ENCODE assay signal across 12 cellular contexts in genomic region chr16:11674001-11674817, GRCh38. TPM values are rescaled to one million over a fixed set of nuclear protein-coding genes. Genes with fewer than 3 reads are reported as not detected.
DNase-seq lines count a peak whose midpoint lies in the region; ATAC-seq and TF ChIP-seq lines count a peak whose summit lies in the region.
"Had no signal": no experiment of that assay in that cellular context is flagged by ENCODE, and none has a peak within 500 bp of the region (broad histone marks: within the 10 kb centered on the region; RNA-seq: fewer than 3 reads in every experiment).

No MANE protein-coding gene starts in this region.

- H3K36me3 ChIP-seq in tibial artery: peaks cover 5 to 38% (median 34%) of the 10 kb centered on the region in 3 donors

- peak overlapping the region; percentile 59 to 62 for H3K27ac ChIP-seq in tibial artery

- no peak overlapping the region for H3K4me3 ChIP-seq in tibial artery

- CTCF ChIA-PET in T-cell (lab: Charles Lee): interaction anchor here in 1 of 2 donors (1.0 kb wide), 1 partner anchor 142 kb away, joined by 3 read pairs; no protein-coding TSS in a partner anchor

- peaks cover 78% of the 10 kb centered on the region for H3K4me1 Mint-ChIP-seq in activated naive CD8-positive, alpha-beta T cell (ENCODE audit: low read depth)
- peaks cover 73% of the 10 kb centered on the region for H3K4me1 Mint-ChIP-seq in activated naive CD8-positive, alpha-beta T cell treated with anti-CD3 and anti-CD28 coated beads, Interleukin-2, amount 50 U/mL, for 24 hours
- H3K4me1 Mint-ChIP-seq in T-cell: peaks cover 62 to 82% (median 81%) of the 10 kb centered on the region in 3 donors

- no peaks in the 10 kb centered on the region for H3K27me3 Mint-ChIP-seq in activated naive CD8-positive, alpha-beta T cell
- H3K27me3 Mint-ChIP-seq in activated naive CD8-positive, alpha-beta T cell treated with anti-CD3 and anti-CD28 coated beads, Interleukin-2, amount 50 U/mL, for 24 hours: no peaks in the 10 kb centered on the region
- H3K27me3 Mint-ChIP-seq in T-cell: no peaks in the 10 kb centered on the region

- no peaks in the 10 kb centered on the region for H3K9me3 ChIP-seq in tibial artery

- POLR2A ChIA-PET in T-cell (lab: Charles Lee): interaction anchor here in 1 of 2 donors (0.7 to 1.1 kb wide), 2 partner anchors 131 to 136 kb away, joined by 5 to 8 read pairs; no protein-coding TSS in a partner anchor

- no peak overlapping the region for H3K4me3 Mint-ChIP-seq in activated naive CD8-positive, alpha-beta T cell
- H3K4me3 Mint-ChIP-seq in activated naive CD8-positive, alpha-beta T cell treated with anti-CD3 and anti-CD28 coated beads, Interleukin-2, amount 50 U/mL, for 24 hours: no peak overlapping the region
- peak overlapping the region in 1 of 3 donors; percentile 83 for H3K4me3 Mint-ChIP-seq in T-cell

- intact Hi-C loops in tibial artery (cut with DNase I; ENCODE audit: low total_unique reads) (no loop called here), posterior vena cava (cut with DNase I) (no loop called here)

- TF ChIP-seq CTCF in tibial artery (IDR thresholded peaks at IDR 0.05): no peak

- peaks cover 0 to 80% (median 66%) of the 10 kb centered on the region in 4 donors for H3K4me1 ChIP-seq in tibial artery

- DNase-seq in activated naive CD8-positive, alpha-beta T cell treated with anti-CD3 and anti-CD28 coated beads, Interleukin-2, amount 50 U/mL, for 24 hours: no peak
- DNase-seq in T-cell (no peak), islet precursor cell (peak; percentile 53), tibial artery (peak in 1 of 2 donors; percentile 62), posterior vena cava (ENCODE audit: low spot score) (no peak)
- DNase-seq: activated CD4-positive, CD25-positive, alpha-beta regulatory T cell treated with anti-CD3 and anti-CD28 coated beads, Interleukin-2, amount 50 U/mL, for 72 hours; NCI-H187; RPMI8226; stimulated activated CD4-positive, alpha-beta T cell treated with anti-CD3 and anti-CD28 coated beads, Interleukin-4, amount 100 ng/mL, for 1 hour had no signal

- H3K36me3 Mint-ChIP-seq in activated naive CD8-positive, alpha-beta T cell: no peaks in the 10 kb centered on the region
- peaks cover 9% of the 10 kb centered on the region for H3K36me3 Mint-ChIP-seq in activated naive CD8-positive, alpha-beta T cell treated with anti-CD3 and anti-CD28 coated beads, Interleukin-2, amount 50 U/mL, for 24 hours (ENCODE audit: low read depth)
- peaks cover 12% of the 10 kb centered on the region for H3K36me3 Mint-ChIP-seq in T-cell

- H3K9me3 Mint-ChIP-seq in activated naive CD8-positive, alpha-beta T cell (ENCODE audit: low read depth): no peaks in the 10 kb centered on the region
- no peaks in the 10 kb centered on the region for H3K9me3 Mint-ChIP-seq in activated naive CD8-positive, alpha-beta T cell treated with anti-CD3 and anti-CD28 coated beads, Interleukin-2, amount 50 U/mL, for 24 hours
- H3K9me3 Mint-ChIP-seq in T-cell: no peaks in the 10 kb centered on the region

- peak overlapping the region; percentile 77 for H3K27ac Mint-ChIP-seq in activated naive CD8-positive, alpha-beta T cell
- H3K27ac Mint-ChIP-seq in activated naive CD8-positive, alpha-beta T cell treated with anti-CD3 and anti-CD28 coated beads, Interleukin-2, amount 50 U/mL, for 24 hours: no peak overlapping the region
- peak overlapping the region; percentile 89 to 91 for H3K27ac Mint-ChIP-seq in T-cell

- H3K27me3 ChIP-seq in tibial artery: no peaks in the 10 kb centered on the region

- ATAC-seq in activated naive CD8-positive, alpha-beta T cell treated with anti-CD3 and anti-CD28 coated beads, Interleukin-2, amount 50 U/mL, for 24 hours: no peak
- ATAC-seq in T-cell (replicated peaks in 1 of 4): no peak
- no peak for ATAC-seq in GM18511 (IDR thresholded peaks at IDR 0.05; ENCODE audit: unreplicated experiment)
- no peak for ATAC-seq in HG03439 (IDR thresholded peaks at IDR 0.05; ENCODE audit: unreplicated experiment)

RNA-seq across cellular contexts. Expression of gene SNN, which starts 6.0 kb away (rescaled TPM):
- 10 to 100 TPM; 17.4 to 56.2 (median 22.7) TPM for total RNA-seq in T-cell
- total RNA-seq in posterior vena cava: 10 to 100 TPM; 17.9 to 19.7 TPM
